26 cellular contexts compared by ENCODE assay signal in genomic region chr1:1730870-1731269, GRCh38.
"Had no signal": no experiment of that assay in that cellular context is flagged by ENCODE, and none has a peak within 500 bp of the region (broad histone marks: within the 10 kb centered on the region; RNA-seq: fewer than 3 reads in every experiment).

No MANE protein-coding gene starts in this region.

- H3K4me3 Mint-ChIP-seq: activated CD8-positive, alpha-beta T cell treated with anti-CD3 and anti-CD28 coated beads, Interleukin-2, amount 10 ng/mL, durations not matched to agents 7 days and 5 days; nephron; stimulated activated naive CD8-positive, alpha-beta T cell treated with anti-CD3 and anti-CD28 coated beads, Interleukin-15, amount 100 ng/mL, for 72 hours; T-cell had no signal

- ATAC-seq: activated CD8-positive, alpha-beta T cell treated with anti-CD3 and anti-CD28 coated beads, Interleukin-2, amount 10 ng/mL, durations not matched to agents 7 days and 5 days; activated naive CD4-positive, alpha-beta T cell treated with anti-CD3 and anti-CD28 coated beads, Interleukin-2, amount 50 U/mL, for 72 hours; left lung; stimulated activated naive CD8-positive, alpha-beta T cell treated with anti-CD3 and anti-CD28 coated beads, Interleukin-15, amount 100 ng/mL, for 72 hours; T-cell had no signal

- H3K4me1 Mint-ChIP-seq: nephron; stimulated activated naive CD8-positive, alpha-beta T cell treated with anti-CD3 and anti-CD28 coated beads, Interleukin-15, amount 100 ng/mL, for 72 hours had no signal

- DNase-seq: activated CD4-positive, alpha-beta T cell treated with anti-CD3 and anti-CD28 coated beads for 4 hours; activated CD8-positive, alpha-beta T cell treated with anti-CD3 and anti-CD28 coated beads, Interleukin-2, amount 10 ng/mL, durations not matched to agents 7 days and 5 days; activated gamma-delta T cell treated with Interleukin-2 at 50 U/mL for 16 hours; central memory CD4-positive, alpha-beta T cell; dermis blood vessel endothelial cell; effector CD4-positive, alpha-beta T cell; esophagus squamous epithelium; foreskin melanocyte; heart right ventricle; stimulated activated CD4-positive, alpha-beta T cell treated with anti-CD3 and anti-CD28 coated beads, Interleukin-2, amount 100 ng/mL, for 48 hours; stimulated activated naive CD8-positive, alpha-beta T cell treated with anti-CD3 and anti-CD28 coated beads, Interleukin-15, amount 100 ng/mL, for 72 hours; substantia nigra; T-cell; T-helper 9 cell; thyroid gland had no signal

- H3K9me3 Mint-ChIP-seq: activated naive CD4-positive, alpha-beta T cell treated with anti-CD3 and anti-CD28 coated beads, Interleukin-2, amount 50 U/mL, for 72 hours; nephron; stimulated activated naive CD8-positive, alpha-beta T cell treated with anti-CD3 and anti-CD28 coated beads, Interleukin-15, amount 100 ng/mL, for 72 hours; T-cell had no signal

- H3K27me3 Mint-ChIP-seq: progenitor cell of endocrine pancreas; stimulated activated naive CD8-positive, alpha-beta T cell treated with anti-CD3 and anti-CD28 coated beads, Interleukin-15, amount 100 ng/mL, for 72 hours; T-cell had no signal

- H3K36me3 ChIP-seq: breast epithelium, ovary, right lobe of liver had no signal

- H3K4me3 ChIP-seq: breast epithelium, esophagus squamous epithelium, heart right ventricle, left lung, lung, ovary, right lobe of liver, thyroid gland had no signal

- H3K4me1 ChIP-seq: breast epithelium, esophagus squamous epithelium, right lobe of liver, thyroid gland had no signal

- H3K27ac Mint-ChIP-seq: activated CD8-positive, alpha-beta T cell treated with anti-CD3 and anti-CD28 coated beads, Interleukin-2, amount 10 ng/mL, durations not matched to agents 7 days and 5 days; nephron; progenitor cell of endocrine pancreas; stimulated activated naive CD8-positive, alpha-beta T cell treated with anti-CD3 and anti-CD28 coated beads, Interleukin-15, amount 100 ng/mL, for 72 hours; T-cell had no signal

- H3K9me3 ChIP-seq: breast epithelium, esophagus squamous epithelium, heart right ventricle, left lung, neutrophil, ovary, right lobe of liver, thyroid gland had no signal

- H3K27ac ChIP-seq: epithelial cell of prostate, esophagus squamous epithelium, heart right ventricle, left lung, neutrophil, ovary, right lobe of liver, thyroid gland, VCaP had no signal

- H3K27me3 ChIP-seq: breast epithelium, esophagus squamous epithelium, heart right ventricle, left lung, neutrophil, ovary, right lobe of liver, thyroid gland had no signal
